ENCODE assay signal across 8 cellular contexts in genomic region chr16:2251281-2252111, GRCh38. TPM values are rescaled to one million over a fixed set of nuclear protein-coding genes. Genes with fewer than 3 reads are reported as not detected.
DNase-seq lines count a peak whose midpoint lies in the region; ATAC-seq, FAIRE-seq and TF ChIP-seq lines count a peak whose summit lies in the region.

Gene ECI1 (minus strand): TSS chr16:2251587. CDS start chr16:2251566, 21 bp downstream.

- H3K27me3 ChIP-seq in OCI-LY1 (ENCODE audit: insufficient read depth, low read length) (no peaks in the 10 kb centered on the region), mononuclear cell (ENCODE audit: insufficient read depth, low read length) (no peaks in the 10 kb centered on the region)

- DNase-seq in Calu3, result peak; percentile 99
- peak; percentile 98 for DNase-seq in HTR-8/SVneo (ENCODE audit: insufficient read length, low spot score)
- DNase-seq in activated T-cell treated with anti-CD3 and anti-CD28 coated beads for 1 hour (ENCODE audit: low read depth), result peak; percentile 65
- peak; percentile 99 for DNase-seq in epidermal melanocyte (ENCODE audit: insufficient read length, low spot score)
- peak; percentile 63 to 66 for DNase-seq in stimulated activated CD8-positive, alpha-beta memory T cell treated with anti-CD3 and anti-CD28 coated beads, Interleukin-4, amount 100 ng/mL, for 1 hour (ENCODE audit: low read depth in 2 of 2, low spot score in 1 of 2)

- peaks cover 20% of the 10 kb centered on the region for H3K4me1 Mint-ChIP-seq in Calu3 (ENCODE audit: low read depth, unreplicated experiment)

- BruUV-seq in Calu3 (replicated peaks; lab: Mats Ljungman, UMichigan), result no TSS peak

- peaks cover 15% of the 10 kb centered on the region for H3F3A ChIP-seq in OCI-LY1 (ENCODE audit: insufficient read depth, low read length)

- H3K9ac ChIP-seq in OCI-LY1 (ENCODE audit: low read length), result peak within 1 kb of the TSS; percentile 74

- H3K27me3 Mint-ChIP-seq in Calu3 (ENCODE audit: unreplicated experiment), result no peaks in the 10 kb centered on the region

- H3K9me2 ChIP-seq in OCI-LY1 (ENCODE audit: low read depth, low read length), result no peaks in the 10 kb centered on the region

- H3K4me3 Mint-ChIP-seq in Calu3 (ENCODE audit: low read depth, unreplicated experiment), result peak within 1 kb of the TSS; percentile 88

- intact Hi-C loops in Calu3 (cut with micrococcal nuclease; ENCODE audit: unreplicated experiment), result no loop called here

- peak; percentile 93 for FAIRE-seq in HTR-8/SVneo (lab: Jason Lieb, UNC)

- peaks cover 29% of the 10 kb centered on the region for H3K4me1 ChIP-seq in OCI-LY1 (ENCODE audit: insufficient read depth, low read length, severe bottlenecking)
- H3K4me1 ChIP-seq in mononuclear cell (ENCODE audit: insufficient read depth, low read length), result peaks cover 17% of the 10 kb centered on the region

- H3K36me3 ChIP-seq in OCI-LY1 (ENCODE audit: insufficient read depth, low read length), result peaks cover 46% of the 10 kb centered on the region

- CTCF ChIA-PET in Calu3 (lab: Charles Lee), result interaction anchor here (1.0 to 2.8 kb wide), 7 partner anchors 25 to 250 kb away, joined by 3 to 27 read pairs (median 8); partner anchors contain the start of genes PGP and TRAF7

- TF ChIP-seq CTCF in Calu3 (IDR thresholded peaks at IDR 0.05; ENCODE audit: unreplicated experiment) (peak; percentile 73), OCI-LY1 (IDR thresholded peaks at IDR 0.05; ENCODE audit: low read length) (peak; percentile 54)

- H3K9me3 ChIP-seq in OCI-LY1 (ENCODE audit: low read length) (no peaks in the 10 kb centered on the region), mononuclear cell (ENCODE audit: low read depth, low read length) (no peaks in the 10 kb centered on the region)

- H4K20me1 ChIP-seq in OCI-LY1 (ENCODE audit: insufficient read depth, low read length), result no peaks in the 10 kb centered on the region

- no peak within 1 kb of the TSS for H2AFZ ChIP-seq in OCI-LY1 (ENCODE audit: low read length)

- H3K4me2 ChIP-seq in OCI-LY1 (ENCODE audit: low read length), result peak within 1 kb of the TSS; percentile 82

- H3K36me3 Mint-ChIP-seq in Calu3 (ENCODE audit: insufficient read depth, unreplicated experiment), result peaks cover 83% of the 10 kb centered on the region

- ATAC-seq in GM21360 (IDR thresholded peaks at IDR 0.05; ENCODE audit: unreplicated experiment), result peak; percentile 88

- H3K4me3 ChIP-seq in OCI-LY1 (ENCODE audit: low read depth, low read length, poor library complexity, severe bottlenecking), result peak within 1 kb of the TSS; percentile 70
- peak within 1 kb of the TSS; percentile 56 for H3K4me3 ChIP-seq in mononuclear cell (ENCODE audit: low read length)

- H3K9me3 Mint-ChIP-seq in Calu3 (ENCODE audit: low read depth, unreplicated experiment), result no peaks in the 10 kb centered on the region

- H3K27ac Mint-ChIP-seq in Calu3 (ENCODE audit: unreplicated experiment), result peak within 1 kb of the TSS; percentile 91

- H3K79me2 ChIP-seq in OCI-LY1 (ENCODE audit: insufficient read depth, low read length), result peaks cover 9% of the 10 kb centered on the region

- peak within 1 kb of the TSS; percentile 81 for H3K27ac ChIP-seq in OCI-LY1 (ENCODE audit: low read depth, low read length, poor library complexity, severe bottlenecking)

RNA-seq across cellular contexts. Expression of gene ECI1, which starts in this region (rescaled TPM):
- total RNA-seq in Calu3 (2022) (85.7 and 87.5 TPM in 2 replicates), mononuclear cell (10.5 TPM)

Comparison
In these comparisons a context has a peak if more than half of its experiments do, and no peak if none do; other contexts are left out.
1. Peak in every context shown above with its lines: DNase-seq, ATAC-seq, H3K4me3 ChIP-seq and H3K27ac ChIP-seq.